Comparison of ENCODE assay signal across 11 cellular contexts in the genomic region with DNA sequence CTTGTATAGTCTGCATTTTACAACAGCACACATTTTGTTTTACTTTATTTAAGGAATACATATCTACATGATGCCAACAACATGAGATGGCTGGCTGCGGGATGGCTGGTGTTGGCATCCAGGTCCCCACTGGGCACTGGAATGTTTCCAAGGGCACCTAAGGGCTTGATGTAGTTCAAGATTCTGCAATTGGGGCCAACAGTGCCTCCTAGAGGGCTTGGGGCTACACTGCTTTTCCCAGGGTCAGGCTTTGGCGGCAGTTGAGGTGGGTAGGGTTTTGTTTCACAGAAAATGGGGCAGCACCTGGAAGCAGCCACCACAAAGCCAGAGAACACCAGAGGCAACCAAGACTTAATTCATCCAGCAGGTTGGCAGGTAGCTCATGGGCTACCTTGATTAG.
DNase-seq lines count a peak whose midpoint lies in the region; ATAC-seq and TF ChIP-seq lines count a peak whose summit lies in the region.
"Had no signal": no experiment of that assay in that cellular context is flagged by ENCODE, and none has a peak within 500 bp of the region (broad histone marks: within the 10 kb centered on the region; RNA-seq: fewer than 3 reads in every experiment).

No MANE protein-coding gene starts in this region.

- no peaks in the 10 kb centered on the region; the same call in 1 of the 2 replicates for H3K9me1 ChIP-seq in IMR-90 (ENCODE audit: insufficient read depth, low read length)

- POLR2A ChIA-PET in IMR-90 (lab: Charles Lee; ENCODE audit: unreplicated experiment): no interaction called here

- no peak overlapping the region for H3K9ac ChIP-seq in IMR-90 (ENCODE audit: low read depth, low read length)

- no peak overlapping the region for H3K4me3 Mint-ChIP-seq in activated naive CD8-positive, alpha-beta T cell treated with anti-CD3 and anti-CD28 coated beads, Interleukin-2, amount 50 U/mL, for 24 hours
- H3K4me3 Mint-ChIP-seq in osteocyte (ENCODE audit: unreplicated experiment): no peak overlapping the region
- H3K4me3 Mint-ChIP-seq: dendritic cell treated with granulocyte-macrophage colony-stimulating factor and Interleukin-4, amounts not matched to agents 40 ng/mL and 50 ng/mL, for 4 days had no signal

- H3K18ac ChIP-seq in IMR-90 (ENCODE audit: low read depth, low read length): no peak overlapping the region

- H3K27ac Mint-ChIP-seq in activated naive CD8-positive, alpha-beta T cell treated with anti-CD3 and anti-CD28 coated beads, Interleukin-2, amount 50 U/mL, for 24 hours: no peak overlapping the region
- H3K27ac Mint-ChIP-seq in osteocyte (ENCODE audit: unreplicated experiment): no peak overlapping the region
- H3K27ac Mint-ChIP-seq: dendritic cell treated with granulocyte-macrophage colony-stimulating factor and Interleukin-4, amounts not matched to agents 40 ng/mL and 50 ng/mL, for 4 days had no signal

- H2AK5ac ChIP-seq in IMR-90 (ENCODE audit: low read depth, low read length): no peak overlapping the region; the same call in 1 of the 2 replicates

- no peak overlapping the region for H3K23ac ChIP-seq in IMR-90 (ENCODE audit: low read depth, low read length)

- TF ChIP-seq CTCF in IMR-90 (conservative IDR thresholded peaks at IDR 0.05; ENCODE audit: low read depth, low read length): peak; percentile 28; the same call in 1 of the 2 replicates
- TF ChIP-seq CTCF in osteocyte (IDR thresholded peaks at IDR 0.05): no peak

- no peak overlapping the region; the same call in 1 of the 2 replicates for H2BK20ac ChIP-seq in IMR-90 (ENCODE audit: low read depth, low read length)

- no peak overlapping the region for H4K91ac ChIP-seq in IMR-90 (ENCODE audit: insufficient read depth, low read depth, low read length)

- H3K4me1 Mint-ChIP-seq in activated naive CD8-positive, alpha-beta T cell treated with anti-CD3 and anti-CD28 coated beads, Interleukin-2, amount 50 U/mL, for 24 hours: no peaks in the 10 kb centered on the region
- H3K4me1 Mint-ChIP-seq in osteocyte (ENCODE audit: unreplicated experiment): no peaks in the 10 kb centered on the region

- H3K9me3 ChIP-seq in IMR-90 (ENCODE audit: control insufficient read depth, insufficient read depth, low read length): no peaks in the 10 kb centered on the region
- H3K9me3 ChIP-seq: right atrium auricular region had no signal

- no CpG with 5 or more reads among the region's 2 CpGs for WGBS in IMR-90 (ENCODE audit: extremely low coverage in 2 of 2, insufficient read length in 1 of 2), 2 experiments

- H2BK15ac ChIP-seq in IMR-90 (ENCODE audit: low read depth, low read length): no peak overlapping the region; the same call in 2 of the 3 replicates

- CTCF ChIA-PET in IMR-90 (lab: Yijun Ruan, JAX): interaction anchor here (0.7 kb wide), 1 partner anchor 9 kb away, joined by 3 read pairs; no protein-coding TSS in a partner anchor

- no peak overlapping the region for H4K5ac ChIP-seq in IMR-90 (ENCODE audit: low read depth, low read length)

- H3K27me3 Mint-ChIP-seq in activated naive CD8-positive, alpha-beta T cell treated with anti-CD3 and anti-CD28 coated beads, Interleukin-2, amount 50 U/mL, for 24 hours: peaks cover 14% of the 10 kb centered on the region
- no peaks in the 10 kb centered on the region for H3K27me3 Mint-ChIP-seq in osteocyte (ENCODE audit: unreplicated experiment)

- no peaks in the 10 kb centered on the region for H3K27me3 ChIP-seq in IMR-90 (ENCODE audit: control insufficient read depth, insufficient read depth, low read length)
- H3K27me3 ChIP-seq: right atrium auricular region had no signal

- no peaks in the 10 kb centered on the region for H4K20me1 ChIP-seq in IMR-90 (ENCODE audit: insufficient read depth, low read length)

- no peak overlapping the region for H2AK9ac ChIP-seq in IMR-90 (replicated peaks; ENCODE audit: low read depth, low read length, poor library complexity)

- no peak for TF ChIP-seq POLR2A in IMR-90 (IDR thresholded peaks at IDR 0.05; ENCODE audit: low read depth, low read length)

- BruUV-seq in IMR-90 (replicated peaks; lab: Mats Ljungman, UMichigan): no TSS peak

- H3K4me2 ChIP-seq in IMR-90 (ENCODE audit: low read depth, low read length): no peak overlapping the region

- no peak overlapping the region; the same call in 1 of the 2 replicates for H3K14ac ChIP-seq in IMR-90 (replicated peaks; ENCODE audit: low read depth, low read length)

- no peaks in the 10 kb centered on the region for H3K79me1 ChIP-seq in IMR-90 (ENCODE audit: low read depth in 1 of 2, low read length in 2 of 2)

- no peak overlapping the region for H3K4ac ChIP-seq in IMR-90 (ENCODE audit: low read depth, low read length)

- intact Hi-C loops in IMR-90 (cut with micrococcal nuclease): no loop called here

- dilution Hi-C loops in IMR-90 (cut with HindIII; ENCODE audit: low sequenced_read_pairs, unreplicated experiment): no loop called here

- H3K56ac ChIP-seq in IMR-90 (ENCODE audit: extremely low read depth, insufficient read depth, low read length): no peak overlapping the region

- no peaks in the 10 kb centered on the region for H3K4me1 ChIP-seq in IMR-90 (ENCODE audit: control insufficient read depth, insufficient read depth, low read length)
- H3K4me1 ChIP-seq: right atrium auricular region had no signal

- H3K4me3 ChIP-seq in IMR-90 (ENCODE audit: insufficient read depth, low read depth, low read length): no peak overlapping the region
- H3K4me3 ChIP-seq: right atrium auricular region had no signal

- H2BK120ac ChIP-seq in IMR-90 (ENCODE audit: low read depth, low read length): no peak overlapping the region

- no peak overlapping the region for H2AFZ ChIP-seq in IMR-90 (replicated peaks; ENCODE audit: low read length, poor library complexity)

- in situ Hi-C loops in IMR-90 (cut with MboI; ENCODE audit: low sequenced_read_pairs): no loop called here

- ATAC-seq in IMR-90 (ENCODE audit: low read depth): no peak
- ATAC-seq in activated naive CD8-positive, alpha-beta T cell treated with anti-CD3 and anti-CD28 coated beads, Interleukin-2, amount 50 U/mL, for 24 hours: no peak

- H3K27ac ChIP-seq in IMR-90 (ENCODE audit: insufficient read depth, low read length): no peak overlapping the region
- H3K27ac ChIP-seq: right atrium auricular region had no signal

- H3K36me3 Mint-ChIP-seq in activated naive CD8-positive, alpha-beta T cell treated with anti-CD3 and anti-CD28 coated beads, Interleukin-2, amount 50 U/mL, for 24 hours (ENCODE audit: low read depth): no peaks in the 10 kb centered on the region
- no peaks in the 10 kb centered on the region for H3K36me3 Mint-ChIP-seq in osteocyte (ENCODE audit: unreplicated experiment)

- no peak overlapping the region for H2BK5ac ChIP-seq in IMR-90 (ENCODE audit: low read depth, low read length, poor library complexity, severe bottlenecking)

- H3K36me3 ChIP-seq in IMR-90 (ENCODE audit: control insufficient read depth, insufficient read depth, low read length): no peaks in the 10 kb centered on the region
- H3K36me3 ChIP-seq: right atrium auricular region had no signal

- DNase-seq in Daoy (ENCODE audit: low read depth) (peak; percentile 21), IMR-90 (no peak), lung microvascular endothelial cell (ENCODE audit: low read depth in 2 of 2) (peak; percentile 9 to 36), NCI-H146 treated with DMSO at 0.1 percent for 48 hours (lab: John Stamatoyannopoulos, UW; ENCODE audit: unreplicated experiment) (no peak), osteocyte (ENCODE audit: extremely low spot score, unreplicated experiment) (no peak), NCI-H1092 (lab: John Stamatoyannopoulos, UW) (no peak), mucosa of gallbladder (ENCODE audit: low spot score) (no peak)
- DNase-seq in activated naive CD8-positive, alpha-beta T cell treated with anti-CD3 and anti-CD28 coated beads, Interleukin-2, amount 50 U/mL, for 24 hours: peak; percentile 13
- DNase-seq: SHP77 had no signal

- H3K9me3 Mint-ChIP-seq in activated naive CD8-positive, alpha-beta T cell treated with anti-CD3 and anti-CD28 coated beads, Interleukin-2, amount 50 U/mL, for 24 hours: no peaks in the 10 kb centered on the region
- no peaks in the 10 kb centered on the region for H3K9me3 Mint-ChIP-seq in osteocyte (ENCODE audit: unreplicated experiment)
- H3K9me3 Mint-ChIP-seq: dendritic cell treated with granulocyte-macrophage colony-stimulating factor and Interleukin-4, amounts not matched to agents 40 ng/mL and 50 ng/mL, for 4 days had no signal

- TF ChIP-seq RAD21 in IMR-90 (IDR thresholded peaks at IDR 0.05; ENCODE audit: low read length): no peak; the same call in 1 of the 2 replicates

- H4K8ac ChIP-seq in IMR-90 (ENCODE audit: low read depth in 2 of 2, low read length in 2 of 2): no peak overlapping the region

TF ChIP-seq in IMR-90, 13 proteins besides CTCF, POLR2A, EP300 and RAD21:
- TF ChIP-seq SMC3 (IDR thresholded peaks at IDR 0.05; ENCODE audit: low read depth, low read length) (peak; percentile 22; the same call in 1 of the 2 replicates), RFX5 (IDR thresholded peaks at IDR 0.05; ENCODE audit: low read depth, low read length) (no peak)
- TF ChIP-seq, protein P1, sequence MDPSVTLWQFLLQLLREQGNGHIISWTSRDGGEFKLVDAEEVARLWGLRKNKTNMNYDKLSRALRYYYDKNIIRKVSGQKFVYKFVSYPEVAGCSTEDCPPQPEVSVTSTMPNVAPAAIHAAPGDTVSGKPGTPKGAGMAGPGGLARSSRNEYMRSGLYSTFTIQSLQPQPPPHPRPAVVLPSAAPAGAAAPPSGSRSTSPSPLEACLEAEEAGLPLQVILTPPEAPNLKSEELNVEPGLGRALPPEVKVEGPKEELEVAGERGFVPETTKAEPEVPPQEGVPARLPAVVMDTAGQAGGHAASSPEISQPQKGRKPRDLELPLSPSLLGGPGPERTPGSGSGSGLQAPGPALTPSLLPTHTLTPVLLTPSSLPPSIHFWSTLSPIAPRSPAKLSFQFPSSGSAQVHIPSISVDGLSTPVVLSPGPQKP (IDR thresholded peaks at IDR 0.05; ENCODE audit: borderline replicate concordance, low read depth, low read length): no peak
TF ChIP-seq in IMR-90: peak in this region for 1.

Comparison
In these comparisons a context has a peak if more than half of its experiments do, and no peak if none do; other contexts are left out.
1. DNase-seq: peak in Daoy (single experiment), activated naive CD8-positive, alpha-beta T cell treated with anti-CD3 and anti-CD28 coated beads, Interleukin-2, amount 50 U/mL, for 24 hours (single experiment) and lung microvascular endothelial cell (2 of 2); none in IMR-90 (single experiment), NCI-H146 treated with DMSO at 0.1 percent for 48 hours (single experiment), osteocyte (single experiment), NCI-H1092 (single experiment) and mucosa of gallbladder (single experiment).